9 cellular contexts compared by ENCODE assay signal in the genomic region with DNA sequence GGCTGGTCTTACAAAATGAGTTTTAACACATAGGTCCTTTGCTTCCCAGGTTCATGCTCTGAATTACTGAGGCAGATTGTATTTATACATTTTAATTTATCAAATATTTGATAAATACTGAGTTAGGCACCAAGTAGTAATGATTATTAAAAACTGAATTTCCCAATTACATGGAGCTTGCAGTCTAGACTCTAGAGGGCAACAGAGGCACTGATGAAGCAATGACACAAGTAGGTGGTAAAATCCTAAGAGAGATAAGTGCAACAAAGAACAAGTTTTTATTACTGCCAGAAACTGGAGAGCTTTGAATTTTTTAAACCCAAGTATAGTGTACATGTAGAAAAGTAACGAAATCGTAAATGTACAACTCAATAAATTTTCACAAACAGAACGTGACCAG.
DNase-seq lines count a peak whose midpoint lies in the region; ATAC-seq and TF ChIP-seq lines count a peak whose summit lies in the region.
"Had no signal": no experiment of that assay in that cellular context is flagged by ENCODE, and none has a peak within 500 bp of the region (broad histone marks: within the 10 kb centered on the region; RNA-seq: fewer than 3 reads in every experiment).

No MANE protein-coding gene starts in this region.

- H3K27me3 Mint-ChIP-seq in type B pancreatic cell = no peaks in the 10 kb centered on the region
- H3K27me3 Mint-ChIP-seq: stimulated activated memory B cell treated with anti-CD40 and anti-IgM and Interleukin-4, amounts not matched to agents 10 μg/mL and 1 μg/mL and 100 μg/mL, for 72 hours had no signal

- in situ Hi-C loops in astrocyte of the spinal cord (cut with HindIII; ENCODE audit: low sequenced_read_pairs) = no loop called here

- no peak overlapping the region for H3K4me3 ChIP-seq in astrocyte of the spinal cord (ENCODE audit: low read depth, low read length)
- H3K4me3 ChIP-seq: colonic mucosa had no signal

- H3K36me3 Mint-ChIP-seq in type B pancreatic cell = no peaks in the 10 kb centered on the region
- H3K36me3 Mint-ChIP-seq: stimulated activated memory B cell treated with anti-CD40 and anti-IgM and Interleukin-4, amounts not matched to agents 10 μg/mL and 1 μg/mL and 100 μg/mL, for 72 hours had no signal

- ATAC-seq in HG03342 (IDR thresholded peaks at IDR 0.05; ENCODE audit: unreplicated experiment) (no peak), GM19395 (IDR thresholded peaks at IDR 0.05; ENCODE audit: unreplicated experiment) (no peak)
- ATAC-seq: stimulated activated memory B cell treated with anti-CD40 and anti-IgM and Interleukin-4, amounts not matched to agents 10 μg/mL and 1 μg/mL and 100 μg/mL, for 72 hours had no signal

- TF ChIP-seq CTCF in astrocyte of the spinal cord (IDR thresholded peaks at IDR 0.05; ENCODE audit: low read depth, low read length) (peak; percentile 75), type B pancreatic cell (conservative IDR thresholded peaks at IDR 0.05) (peak; percentile 60)

- no peaks in the 10 kb centered on the region for H3K9me3 Mint-ChIP-seq in type B pancreatic cell
- H3K9me3 Mint-ChIP-seq: stimulated activated memory B cell treated with anti-CD40 and anti-IgM and Interleukin-4, amounts not matched to agents 10 μg/mL and 1 μg/mL and 100 μg/mL, for 72 hours had no signal

- H3K4me3 Mint-ChIP-seq in type B pancreatic cell = no peak overlapping the region
- H3K4me3 Mint-ChIP-seq: stimulated activated memory B cell treated with anti-CD40 and anti-IgM and Interleukin-4, amounts not matched to agents 10 μg/mL and 1 μg/mL and 100 μg/mL, for 72 hours had no signal

- H3K27ac Mint-ChIP-seq in type B pancreatic cell = no peak overlapping the region
- H3K27ac Mint-ChIP-seq: stimulated activated memory B cell treated with anti-CD40 and anti-IgM and Interleukin-4, amounts not matched to agents 10 μg/mL and 1 μg/mL and 100 μg/mL, for 72 hours had no signal

- DNase-seq in HuH-7 (ENCODE audit: low spot score) (peak; percentile 23), astrocyte of the spinal cord (ENCODE audit: low read depth, low spot score) (peak; percentile 63), inferior parietal cortex (ENCODE audit: extremely low spot score) (peak; percentile 17), type B pancreatic cell (ENCODE audit: extremely low spot score, unreplicated experiment) (no peak), NCI-H2196 (lab: John Stamatoyannopoulos, UW; ENCODE audit: unreplicated experiment) (no peak)
- DNase-seq: colonic mucosa had no signal

- no peaks in the 10 kb centered on the region for H3K4me1 Mint-ChIP-seq in type B pancreatic cell (ENCODE audit: unreplicated experiment)
- H3K4me1 Mint-ChIP-seq: stimulated activated memory B cell treated with anti-CD40 and anti-IgM and Interleukin-4, amounts not matched to agents 10 μg/mL and 1 μg/mL and 100 μg/mL, for 72 hours had no signal

Comparison
In these comparisons a context has a peak if more than half of its experiments do, and no peak if none do; other contexts are left out.
1. DNase-seq: peak in HuH-7 (single experiment), astrocyte of the spinal cord (single experiment) and inferior parietal cortex (single experiment); none in type B pancreatic cell (single experiment) and NCI-H2196 (single experiment).